In genomic region chr6:57221191-57221935, GRCh38 we compare ENCODE assay signal across 1 cellular context.
TF ChIP-seq lines count a peak whose summit lies in the region.

No MANE protein-coding gene starts in this region.

TF ChIP-seq in K562, 482 proteins besides CTCF, POLR2A, EP300 and RAD21 (continued from another document and continues in another):
- TF ChIP-seq E2F3 (CRISPR knock-in tag; IDR thresholded peaks at IDR 0.05) (0 out of 2 replicates have a peak, but pooled peaks have one; percentile 21), SIN3B (IDR thresholded peaks at IDR 0.05; ENCODE audit: low read depth) (no peak), ZNF232 (CRISPR knock-in tag; IDR thresholded peaks at IDR 0.05) (no peak), ZSCAN32 (CRISPR knock-in tag; IDR thresholded peaks at IDR 0.05) (no peak), ZNF77 (CRISPR knock-in tag; IDR thresholded peaks at IDR 0.05) (no peak), SMARCA5 (IDR thresholded peaks at IDR 0.05) (no peak), NFIC (IDR thresholded peaks at IDR 0.05) (no peak), MYBL2 (IDR thresholded peaks at IDR 0.05; ENCODE audit: low read depth) (no peak), MYBL2 (CRISPR knock-in tag; IDR thresholded peaks at IDR 0.05; ENCODE audit: borderline replicate concordance) (no peak), ZNF318 (IDR thresholded peaks at IDR 0.05; ENCODE audit: borderline replicate concordance in 1 of 2, low read depth in 1 of 2) (no peak), CHD4 (IDR thresholded peaks at IDR 0.05; ENCODE audit: insufficient read depth, insufficient replicate concordance, low read depth, low read length, poor library complexity, severe bottlenecking) (no peak), E4F1 (CRISPR knock-in tag; IDR thresholded peaks at IDR 0.05; ENCODE audit: borderline replicate concordance) (no peak), CCNT2 (IDR thresholded peaks at IDR 0.05; ENCODE audit: borderline replicate concordance, extremely low read depth, insufficient read length, low read depth, low read length) (no peak), ZNF764 (CRISPR knock-in tag; IDR thresholded peaks at IDR 0.05; ENCODE audit: low read depth) (no peak), RFX5 (IDR thresholded peaks at IDR 0.05; ENCODE audit: low read depth, low read length) (no peak), ZNF184 (CRISPR knock-in tag; IDR thresholded peaks at IDR 0.05) (no peak), XRCC3 (IDR thresholded peaks at IDR 0.05) (no peak), MEF2D (tag; conservative IDR thresholded peaks at IDR 0.05; ENCODE audit: low read depth) (no peak), SUPT5H (IDR thresholded peaks at IDR 0.05) (peak; percentile 9), SMARCE1 (IDR thresholded peaks at IDR 0.05) (0 out of 2 replicates have a peak, but pooled peaks have one; percentile 43), TAF7 (tag; IDR thresholded peaks at IDR 0.05) (no peak), FOXM1 (IDR thresholded peaks at IDR 0.05; ENCODE audit: low read depth) (no peak), FOXM1 (CRISPR knock-in tag; IDR thresholded peaks at IDR 0.05; ENCODE audit: low read depth) (no peak), ZFPM2 (CRISPR knock-in tag; IDR thresholded peaks at IDR 0.05) (no peak), CHAMP1 (IDR thresholded peaks at IDR 0.05) (no peak), TCF3 (CRISPR knock-in tag; IDR thresholded peaks at IDR 0.05) (no peak), MAFK (IDR thresholded peaks at IDR 0.05; ENCODE audit: low read length) (no peak), POLR3G (IDR thresholded peaks at IDR 0.05; ENCODE audit: extremely low read depth, insufficient read length, insufficient replicate concordance) (no peak), SLC30A9 (CRISPR knock-in tag; IDR thresholded peaks at IDR 0.05) (no peak), ZNF717 (CRISPR knock-in tag; IDR thresholded peaks at IDR 0.05) (no peak), MAFG (tag; conservative IDR thresholded peaks at IDR 0.05) (no peak), PYGO2 (tag; IDR thresholded peaks at IDR 0.05) (no peak), CBFB (CRISPR knock-in tag; IDR thresholded peaks at IDR 0.05) (no peak), ZNF280A (IDR thresholded peaks at IDR 0.05; ENCODE audit: low read depth, partially characterized antibody) (no peak), RBM25 (IDR thresholded peaks at IDR 0.05; ENCODE audit: low read depth, low read length, severe bottlenecking) (no peak), TAF9B (IDR thresholded peaks at IDR 0.05; ENCODE audit: partially characterized antibody) (no peak), CREB5 (CRISPR knock-in tag; IDR thresholded peaks at IDR 0.05) (no peak), RCOR1 (IDR thresholded peaks at IDR 0.05; ENCODE audit: borderline replicate concordance in 1 of 2, low read depth in 2 of 2, low read length in 2 of 2) (peak in 1 of 2 experiments; percentile 1; a peak in 1 of 4 replicates), FIP1L1 (IDR thresholded peaks at IDR 0.05; ENCODE audit: low read depth, low read length, poor library complexity, severe bottlenecking) (no peak), ZFP30 (CRISPR knock-in tag; IDR thresholded peaks at IDR 0.05; ENCODE audit: borderline replicate concordance) (no peak), ZNF24 (IDR thresholded peaks at IDR 0.05) (no peak), ZFP91 (CRISPR knock-in tag; IDR thresholded peaks at IDR 0.05) (no peak), BMI1 (IDR thresholded peaks at IDR 0.05; ENCODE audit: low read length) (no peak)
